In the genomic region with DNA sequence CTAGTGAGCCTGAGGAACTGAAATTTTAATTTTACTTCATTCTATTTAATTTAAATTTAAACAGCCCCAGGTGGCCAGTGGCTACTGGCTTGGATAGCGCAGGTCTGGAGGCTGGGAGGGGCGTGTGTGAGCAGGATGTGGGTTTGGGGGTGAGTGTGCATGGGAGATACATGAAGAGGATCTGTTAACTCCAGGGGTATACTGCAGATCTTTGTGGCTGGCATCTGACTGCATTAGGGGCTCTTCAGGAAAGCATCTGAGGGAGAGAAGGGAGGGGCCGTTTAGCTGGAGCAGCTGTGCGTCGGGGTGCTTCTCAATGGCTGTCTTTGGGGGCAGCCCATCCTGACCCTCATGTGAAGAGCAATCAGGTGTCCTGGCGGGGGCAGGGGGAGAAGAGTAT, we compare ENCODE assay signal across 26 cellular contexts. TPM values are rescaled to one million over a fixed set of nuclear protein-coding genes. Genes with fewer than 3 reads are reported as not detected.
"Had no signal": no experiment of that assay in that cellular context is flagged by ENCODE, and none has a peak within 500 bp of the region (broad histone marks: within the 10 kb centered on the region; RNA-seq: fewer than 3 reads in every experiment).

No MANE protein-coding gene starts in this region.

- H3K36me3 ChIP-seq: prostate gland, right atrium auricular region, stomach had no signal

- ATAC-seq: activated CD4-positive, CD25-positive, alpha-beta regulatory T cell treated with anti-CD3 and anti-CD28 coated beads, Interleukin-2, amount 50 U/mL, for 24 hours; activated naive CD4-positive, alpha-beta T cell treated with anti-CD3 and anti-CD28 coated beads, Interleukin-2, amount 50 U/mL, for 72 hours had no signal

- H3K9me3 Mint-ChIP-seq: activated CD4-positive, alpha-beta T cell treated with anti-CD3 and anti-CD28 coated beads, Interleukin-2, amount 10 ng/mL, durations not matched to agents 7 days and 5 days; activated naive CD4-positive, alpha-beta T cell treated with anti-CD3 and anti-CD28 coated beads, Interleukin-2, amount 50 U/mL, for 72 hours; activated T-cell treated with anti-CD3 and anti-CD28 coated beads, Interleukin-2, amount 50 U/mL, for 72 hours; nephron progenitor cell; T-cell had no signal

- H3K36me3 Mint-ChIP-seq: activated naive CD4-positive, alpha-beta T cell treated with anti-CD3 and anti-CD28 coated beads, Interleukin-2, amount 50 U/mL, for 72 hours; T-cell had no signal

- H3K27ac Mint-ChIP-seq: activated CD4-positive, alpha-beta T cell treated with anti-CD3 and anti-CD28 coated beads, Interleukin-2, amount 10 ng/mL, durations not matched to agents 7 days and 5 days; activated naive CD4-positive, alpha-beta T cell treated with anti-CD3 and anti-CD28 coated beads, Interleukin-2, amount 50 U/mL, for 72 hours; activated T-cell treated with anti-CD3 and anti-CD28 coated beads, Interleukin-2, amount 50 U/mL, for 72 hours; brain; nephron progenitor cell; T-cell had no signal

- H3K27me3 ChIP-seq: right atrium auricular region had no signal

- H3K4me3 ChIP-seq: prostate gland, right atrium auricular region, stomach had no signal

- H3K4me1 ChIP-seq: prostate gland, right atrium auricular region had no signal

- H3K27ac ChIP-seq: epithelial cell of prostate, prostate gland, right atrium auricular region, stomach had no signal

- H3K4me3 Mint-ChIP-seq: activated CD4-positive, alpha-beta T cell treated with anti-CD3 and anti-CD28 coated beads, Interleukin-2, amount 10 ng/mL, durations not matched to agents 7 days and 5 days; brain; nephron progenitor cell had no signal

- H3K9me3 ChIP-seq: prostate gland, right atrium auricular region, stomach had no signal

- DNase-seq: activated CD4-positive, alpha-beta T cell treated with anti-CD3 and anti-CD28 coated beads, Interleukin-2, amount 10 ng/mL, durations not matched to agents 7 days and 5 days; activated CD8-positive, alpha-beta memory T cell treated with anti-CD3 and anti-CD28 coated beads for 24 hours; activated effector memory CD4-positive, alpha-beta T cell treated with anti-CD3 and anti-CD28 coated beads, Interleukin-2, amount 50 U/mL, for 16 hours; activated T-cell treated with anti-CD3 and anti-CD28 coated beads, Interleukin-2, amount 50 U/mL, for 72 hours; caudate nucleus; foreskin fibroblast; mesendoderm; nephron progenitor cell; occipital lobe; stimulated activated CD4-positive, alpha-beta T cell treated with anti-CD3 and anti-CD28 coated beads, Interleukin-12 subunit alpha, Interleukin-12 subunit beta, amount 100 ng/mL, for 4 hours; stimulated activated CD4-positive, alpha-beta T cell treated with anti-CD3 and anti-CD28 coated beads, Interleukin-1b, Interleukin-23, amount 100 ng/mL, for 48 hours; stomach; T-helper 9 cell; trophoblast cell had no signal

RNA-seq across cellular contexts. Expression of a gene that starts 6.8 kb away (rescaled TPM):
- total RNA-seq: activated CD4-positive, alpha-beta T cell treated with anti-CD3 and anti-CD28 coated beads, Interleukin-2, amount 10 ng/mL, durations not matched to agents 7 days and 5 days had no signal

RNA-seq across cellular contexts. Expression of a gene that starts 57.4 kb away (rescaled TPM):
- total RNA-seq: activated CD4-positive, alpha-beta T cell treated with anti-CD3 and anti-CD28 coated beads, Interleukin-2, amount 10 ng/mL, durations not matched to agents 7 days and 5 days; activated naive CD4-positive, alpha-beta T cell treated with anti-CD3 and anti-CD28 coated beads, Interleukin-2, amount 50 U/mL, for 72 hours; activated T-cell treated with anti-CD3 and anti-CD28 coated beads, Interleukin-2, amount 50 U/mL, for 72 hours; dermis microvascular lymphatic vessel endothelial cell; glomerular endothelial cell; lower leg skin; mucosa of gallbladder; occipital lobe; prostate gland; right atrium auricular region; stomach; T-cell; temporal lobe had no signal
- polyA plus RNA-seq: stomach had no signal
